32 cellular contexts compared by ENCODE assay signal in genomic region chr9:31412081-31412480, GRCh38.
"Had no signal": no experiment of that assay in that cellular context is flagged by ENCODE, and none has a peak within 500 bp of the region (broad histone marks: within the 10 kb centered on the region; RNA-seq: fewer than 3 reads in every experiment).

No MANE protein-coding gene starts in this region.

- DNase-seq: activated CD4-positive, alpha-beta T cell treated with anti-CD3 and anti-CD28 coated beads for 1 hour; activated CD4-positive, alpha-beta T cell treated with anti-CD3 and anti-CD28 coated beads for 48 hours; activated CD4-positive, CD25-positive, alpha-beta regulatory T cell; activated CD8-positive, alpha-beta T cell treated with anti-CD3 and anti-CD28 coated beads for 36 hours; activated effector memory CD4-positive, alpha-beta T cell treated with anti-CD3 and anti-CD28 coated beads, Interleukin-2, amount 50 U/mL, for 16 hours; activated naive CD4-positive, alpha-beta T cell; activated naive CD4-positive, alpha-beta T cell treated with anti-CD3 and anti-CD28 coated beads, Interleukin-2, amount 50 U/mL, for 16 hours; activated naive CD8-positive, alpha-beta T cell treated with anti-CD3 and anti-CD28 coated beads for 36 hours; activated T-cell treated with anti-CD3 and anti-CD28 coated beads, Interleukin-2, amount 50 U/mL, for 1 hour; activated T-cell treated with anti-CD3 and anti-CD28 coated beads, Interleukin-2, amount 50 U/mL, for 72 hours; amniotic stem cell; aorta; NCI-H1105; NCI-H1417 treated with DMSO at 0.1 percent for 48 hours; NCI-H187 treated with DMSO at 0.1 percent for 48 hours; NCI-H2081; NCI-H2171 treated with DMSO at 0.1 percent for 48 hours; NCI-H2227 treated with DMSO at 0.1 percent for 48 hours; NCI-H446 treated with DMSO at 0.1 percent for 48 hours; NCI-H524; NCI-H69; NK-92 treated with Interleukin-12 subunit alpha and Interleukin-12 subunit beta, amount 100 ng/mL, for 24 hours; PC-9; SW 1271; T-helper 1 cell; T-helper 2 cell; T-helper 9 cell had no signal

- H3K27me3 Mint-ChIP-seq: activated CD8-positive, alpha-beta T cell treated with anti-CD3 and anti-CD28 coated beads for 36 hours; activated naive CD8-positive, alpha-beta T cell treated with anti-CD3 and anti-CD28 coated beads for 36 hours; activated T-helper 17 cell treated with anti-CD3 and anti-CD28 coated beads, Interleukin-2, amount 50 U/mL, for 72 hours had no signal

- H3K4me3 Mint-ChIP-seq: activated CD8-positive, alpha-beta T cell treated with anti-CD3 and anti-CD28 coated beads for 36 hours; activated naive CD8-positive, alpha-beta T cell treated with anti-CD3 and anti-CD28 coated beads for 36 hours; activated T-cell treated with anti-CD3 and anti-CD28 coated beads, Interleukin-2, amount 50 U/mL, for 72 hours; activated T-helper 17 cell treated with anti-CD3 and anti-CD28 coated beads, Interleukin-2, amount 50 U/mL, for 72 hours had no signal

- H3K4me3 ChIP-seq: cardiac muscle cell, PC-9 had no signal

- H2AFZ ChIP-seq: PC-9 had no signal

- H3K36me3 Mint-ChIP-seq: activated naive CD8-positive, alpha-beta T cell treated with anti-CD3 and anti-CD28 coated beads for 36 hours had no signal

- H3K4me1 Mint-ChIP-seq: activated naive CD8-positive, alpha-beta T cell treated with anti-CD3 and anti-CD28 coated beads for 36 hours; activated T-helper 17 cell treated with anti-CD3 and anti-CD28 coated beads, Interleukin-2, amount 50 U/mL, for 72 hours had no signal

- H3K36me3 ChIP-seq: cardiac muscle cell had no signal

- H3K27ac Mint-ChIP-seq: activated CD8-positive, alpha-beta T cell treated with anti-CD3 and anti-CD28 coated beads for 36 hours; activated naive CD8-positive, alpha-beta T cell treated with anti-CD3 and anti-CD28 coated beads for 36 hours; activated T-cell treated with anti-CD3 and anti-CD28 coated beads, Interleukin-2, amount 50 U/mL, for 72 hours; activated T-helper 17 cell treated with anti-CD3 and anti-CD28 coated beads, Interleukin-2, amount 50 U/mL, for 72 hours had no signal

- H3K9me3 Mint-ChIP-seq: activated T-helper 17 cell treated with anti-CD3 and anti-CD28 coated beads, Interleukin-2, amount 50 U/mL, for 72 hours had no signal

- H3K27ac ChIP-seq: cardiac muscle cell, PC-9, RWPE1, VCaP had no signal

- ATAC-seq: activated CD8-positive, alpha-beta T cell treated with anti-CD3 and anti-CD28 coated beads for 36 hours; activated T-cell treated with anti-CD3 and anti-CD28 coated beads, Interleukin-2, amount 50 U/mL, for 72 hours; activated T-helper 17 cell treated with anti-CD3 and anti-CD28 coated beads, Interleukin-2, amount 50 U/mL, for 72 hours; Right ventricle myocardium inferior had no signal

- H3K27me3 ChIP-seq: cardiac muscle cell had no signal

- H3K4me2 ChIP-seq: PC-9 had no signal
